1 cellular context compared by ENCODE assay signal in the genomic region with DNA sequence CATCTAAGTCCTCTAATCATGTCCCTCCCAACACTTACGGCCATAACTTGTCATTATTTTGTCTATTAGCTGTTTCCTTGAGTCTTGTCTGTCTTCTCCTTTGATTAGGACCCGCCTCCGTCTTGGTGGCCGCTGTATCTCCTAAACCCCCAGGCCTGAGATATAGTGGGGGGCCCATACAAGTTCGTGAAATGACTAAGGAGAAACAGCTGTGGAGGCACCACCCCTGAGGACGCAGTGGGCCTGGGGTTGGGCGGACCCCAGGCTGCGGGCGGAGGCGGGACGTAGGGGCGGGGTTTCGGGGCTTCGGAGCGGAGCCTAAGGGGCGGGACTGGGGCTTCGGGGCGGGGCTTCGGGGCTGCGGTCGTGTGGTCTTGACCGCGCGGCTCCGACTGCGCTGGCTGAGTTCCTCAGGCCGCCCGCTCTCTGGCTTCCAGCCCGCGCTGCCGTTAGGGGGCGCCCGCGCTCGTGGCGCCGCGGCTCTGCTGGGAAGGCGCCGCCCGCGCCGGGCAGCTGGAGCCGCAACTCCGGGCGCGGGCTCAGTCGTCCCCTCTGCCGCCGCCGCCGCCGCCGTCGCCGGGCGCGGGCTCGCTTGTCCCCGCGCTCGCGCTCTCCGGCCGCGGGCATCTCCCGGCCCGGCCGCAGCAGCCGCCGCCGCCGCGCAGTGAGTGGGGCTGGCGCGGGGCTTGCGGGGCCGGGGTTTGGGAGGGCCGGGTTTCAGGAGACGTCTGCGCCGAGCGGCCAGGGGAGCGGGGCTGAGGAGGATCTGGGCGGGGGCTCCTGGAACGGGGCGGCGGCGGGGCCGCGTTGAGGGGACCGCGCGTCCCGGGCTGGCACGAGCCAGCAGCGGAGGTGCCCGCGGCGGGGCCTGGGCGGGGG.
A peak's percentile ranks its signal among the peaks of the same experiment; 100 is the strongest.
TF ChIP-seq lines count a peak whose summit lies in the region.

A gene (plus strand): TSS at position 591 of the 879 bp plus-strand sequence. CDS start 6,660 bp downstream, outside the sequence.

TF ChIP-seq in HepG2, 621 proteins besides CTCF, POLR2A, EP300 and RAD21 (continued from another document):
- TF ChIP-seq, protein P1, sequence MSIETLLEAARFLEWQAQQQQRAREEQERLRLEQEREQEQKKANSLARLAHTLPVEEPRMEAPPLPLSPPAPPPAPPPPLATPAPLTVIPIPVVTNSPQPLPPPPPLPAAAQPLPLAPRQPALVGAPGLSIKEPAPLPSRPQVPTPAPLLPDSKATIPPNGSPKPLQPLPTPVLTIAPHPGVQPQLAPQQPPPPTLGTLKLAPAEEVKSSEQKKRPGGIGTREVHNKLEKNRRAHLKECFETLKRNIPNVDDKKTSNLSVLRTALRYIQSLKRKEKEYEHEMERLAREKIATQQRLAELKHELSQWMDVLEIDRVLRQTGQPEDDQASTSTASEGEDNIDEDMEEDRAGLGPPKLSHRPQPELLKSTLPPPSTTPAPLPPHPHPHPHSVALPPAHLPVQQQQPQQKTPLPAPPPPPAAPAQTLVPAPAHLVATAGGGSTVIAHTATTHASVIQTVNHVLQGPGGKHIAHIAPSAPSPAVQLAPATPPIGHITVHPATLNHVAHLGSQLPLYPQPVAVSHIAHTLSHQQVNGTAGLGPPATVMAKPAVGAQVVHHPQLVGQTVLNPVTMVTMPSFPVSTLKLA (IDR thresholded peaks at IDR 0.05), result no peak
- TF ChIP-seq ZFX (CRISPR knock-in tag; IDR thresholded peaks at IDR 0.05; ENCODE audit: low read depth), result peak; percentile 48; the same call in 1 of the 2 replicates
- peak; percentile 57; the same call in 1 of the 3 replicates for TF ChIP-seq MXI1 (IDR thresholded peaks at IDR 0.05; ENCODE audit: borderline replicate concordance, low read depth, low read length)
- TF ChIP-seq PHF8 (CRISPR knock-in tag; IDR thresholded peaks at IDR 0.05), result peak; percentile 24
- peak; percentile 69 for TF ChIP-seq SALL1 (CRISPR knock-in tag; IDR thresholded peaks at IDR 0.05)
TF ChIP-seq in HepG2: peak in this region for 77.
